Comparison of ENCODE assay signal across 29 cellular contexts in the genomic region with DNA sequence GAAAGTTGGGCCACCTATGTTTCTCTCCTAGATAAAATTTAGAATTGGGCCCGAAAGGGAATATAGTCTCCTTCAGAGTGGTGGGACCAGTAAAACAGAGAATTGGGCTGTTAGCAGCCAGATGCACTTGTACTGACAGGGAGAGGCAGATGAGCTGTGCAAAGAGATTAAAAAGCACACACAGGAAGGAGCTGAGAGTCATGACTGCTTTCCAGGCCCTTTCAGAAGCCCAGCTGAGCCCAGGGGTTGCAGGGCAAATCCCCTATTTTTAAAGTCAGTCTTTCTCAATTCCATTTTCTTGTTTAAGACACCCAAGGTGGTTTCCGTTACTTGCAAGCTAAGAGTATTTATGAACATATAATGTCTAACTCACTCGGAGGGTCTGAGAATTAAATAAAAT.
"Had no signal": no experiment of that assay in that cellular context is flagged by ENCODE, and none has a peak within 500 bp of the region (broad histone marks: within the 10 kb centered on the region; RNA-seq: fewer than 3 reads in every experiment).

No MANE protein-coding gene starts in this region.

- H3K36me3 ChIP-seq: MG63, SJCRH30 had no signal

- DNase-seq: Kasumi-1, MG63, MV-4-11, NCI-H1092, NCI-H1105, NCI-H1417 treated with DMSO at 0.1 percent for 48 hours, NCI-H146, NCI-H1694, NCI-H187, NCI-H1930, NCI-H2029 treated with DMSO at 0.1 percent for 48 hours, NCI-H2081 treated with DMSO at 0.1 percent for 48 hours, NCI-H2107, NCI-H2171, NCI-H226, NCI-H446 treated with DMSO at 0.1 percent for 48 hours, NCI-H510A, NCI-H524, NCI-H526, NCI-H69, NCI-H748 treated with DMSO at 0.1 percent for 48 hours, NCI-H82, PC-9, SHP77, SIG-M5, SJCRH30, T-cell had no signal

- H3K27ac ChIP-seq: PC-9, RWPE1, SJCRH30, SK-N-MC had no signal

- H3K27me3 ChIP-seq: MG63, SJCRH30 had no signal

- H2AFZ ChIP-seq: PC-9 had no signal

- H3K4me2 ChIP-seq: PC-9 had no signal

- H3K4me1 ChIP-seq: SJCRH30 had no signal

- H3K4me3 ChIP-seq: MG63, PC-9, SJCRH30, SK-N-MC had no signal

- H3K9me3 ChIP-seq: MG63, SJCRH30 had no signal
